Comparison of ENCODE assay signal across 9 cellular contexts in the genomic region with DNA sequence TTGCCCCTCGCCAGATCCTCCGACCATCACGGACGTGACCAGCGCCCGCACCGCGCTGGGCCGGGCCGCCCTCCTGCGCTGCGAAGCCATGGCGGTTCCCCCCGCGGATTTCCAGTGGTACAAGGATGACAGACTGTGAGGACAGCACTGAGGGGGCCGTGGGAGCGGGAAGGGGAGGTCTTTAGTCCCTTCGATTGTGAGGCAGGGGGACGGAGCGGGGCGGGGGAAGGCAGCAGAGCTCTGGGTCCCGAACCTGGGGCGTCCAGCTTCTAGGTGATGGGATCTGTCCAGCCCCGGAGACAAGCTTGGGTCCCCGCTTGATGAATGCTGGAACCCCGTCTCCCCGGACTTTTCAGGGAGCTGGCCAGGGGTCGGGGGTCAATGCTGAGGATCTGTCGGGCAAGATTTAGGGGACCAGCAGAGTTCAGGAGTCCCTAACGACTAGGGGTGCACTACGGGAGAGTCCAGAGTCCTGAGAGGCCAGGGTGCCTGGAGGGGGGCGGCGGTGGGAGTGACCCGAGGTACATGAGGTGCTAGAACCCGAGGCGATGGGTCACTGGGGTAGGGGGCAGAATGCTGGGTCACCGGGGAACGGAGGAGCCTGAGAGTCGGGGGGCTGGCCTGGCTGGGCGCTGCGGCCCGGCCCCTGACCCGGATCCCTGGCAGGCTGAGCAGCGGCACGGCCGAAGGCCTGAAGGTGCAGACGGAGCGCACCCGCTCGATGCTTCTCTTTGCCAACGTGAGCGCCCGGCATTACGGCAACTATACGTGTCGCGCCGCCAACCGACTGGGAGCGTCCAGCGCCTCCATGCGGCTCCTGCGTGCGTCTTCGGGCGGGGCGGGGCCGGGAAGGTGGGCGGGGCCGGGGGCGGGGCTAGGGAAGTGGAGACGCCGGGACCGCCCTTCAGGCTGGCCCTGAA. TPM values are rescaled to one million over a fixed set of nuclear protein-coding genes. Genes with fewer than 3 reads are reported as not detected.
DNase-seq lines count a peak whose midpoint lies in the region; ATAC-seq and TF ChIP-seq lines count a peak whose summit lies in the region.
"Had no signal": no experiment of that assay in that cellular context is flagged by ENCODE, and none has a peak within 500 bp of the region (broad histone marks: within the 10 kb centered on the region; RNA-seq: fewer than 3 reads in every experiment).

No MANE protein-coding gene starts in this region.

- TF ChIP-seq EP300 in tibial nerve (IDR thresholded peaks at IDR 0.05): no peak

- no peak overlapping the region for H3K27ac ChIP-seq in tibial nerve
- H3K27ac ChIP-seq: BLaER1 treated with 17β-estradiol and CSF1 and Interleukin-3, amounts not matched to agents 10 nM and 100 nM had no signal

- H3K4me1 Mint-ChIP-seq in activated CD4-positive, alpha-beta memory T cell treated with anti-CD3 and anti-CD28 coated beads, Interleukin-2, amount 10 ng/mL, durations not matched to agents 7 days and 5 days: peaks cover 23% of the 10 kb centered on the region

- H3K4me3 Mint-ChIP-seq in activated CD4-positive, alpha-beta memory T cell treated with anti-CD3 and anti-CD28 coated beads, Interleukin-2, amount 10 ng/mL, durations not matched to agents 7 days and 5 days: peak overlapping the region; percentile 54

- peaks cover 51% of the 10 kb centered on the region for H3K27me3 Mint-ChIP-seq in activated CD4-positive, alpha-beta memory T cell treated with anti-CD3 and anti-CD28 coated beads, Interleukin-2, amount 10 ng/mL, durations not matched to agents 7 days and 5 days

- peak; percentile 80 for DNase-seq in activated effector memory CD4-positive, alpha-beta T cell treated with anti-CD3 and anti-CD28 coated beads, Interleukin-2, amount 50 U/mL, for 16 hours
- no peak for DNase-seq in activated effector memory CD4-positive, alpha-beta T cell treated with Interleukin-2 at 50 U/mL for 16 hours
- DNase-seq in activated CD4-positive, alpha-beta memory T cell treated with anti-CD3 and anti-CD28 coated beads, Interleukin-2, amount 10 ng/mL, durations not matched to agents 7 days and 5 days: peak; percentile 80
- DNase-seq in fibroblast of gingiva (ENCODE audit: low read depth) (peak; percentile 19), retina (peak; percentile 76), tibial nerve (ENCODE audit: low spot score in 2 of 2) (no peak)

- H3K9me3 ChIP-seq in tibial nerve: no peaks in the 10 kb centered on the region

- H3K27me3 ChIP-seq in tibial nerve: peaks cover 0 to 76% of the 10 kb centered on the region in 2 donors

- ATAC-seq in HG02981 (IDR thresholded peaks at IDR 0.05; ENCODE audit: unreplicated experiment) (no peak), GM18502 (IDR thresholded peaks at IDR 0.05; ENCODE audit: poor library complexity, unreplicated experiment) (no peak)

- 3 to 5% methylated on average over 52 to 67 of the region's 74 CpGs for WGBS in tibial nerve, 2 donors

- POLR2A ChIA-PET in activated CD4-positive, alpha-beta memory T cell treated with anti-CD3 and anti-CD28 coated beads, Interleukin-2, amount 10 ng/mL, durations not matched to agents 7 days and 5 days (lab: Charles Lee): no interaction called here

- peak in 1 of 5 experiments; percentile 15 for TF ChIP-seq CTCF in tibial nerve (IDR thresholded peaks at IDR 0.05)

- H3K36me3 ChIP-seq in tibial nerve: peaks cover 0 to 23% (median 0%) of the 10 kb centered on the region in 3 donors

- TF ChIP-seq POLR2A in tibial nerve (IDR thresholded peaks at IDR 0.05): no peak

- CTCF ChIA-PET in activated CD4-positive, alpha-beta memory T cell treated with anti-CD3 and anti-CD28 coated beads, Interleukin-2, amount 10 ng/mL, durations not matched to agents 7 days and 5 days (lab: Charles Lee): interaction anchor here (0.7 to 1.1 kb wide), 3 partner anchors 11 to 179 kb away, joined by 3 to 4 read pairs (median 3); no protein-coding TSS in a partner anchor

- peak overlapping the region in 1 of 4 donors; percentile 30 for H3K4me3 ChIP-seq in tibial nerve
- H3K4me3 ChIP-seq: BLaER1 treated with 17β-estradiol and CSF1 and Interleukin-3, amounts not matched to agents 10 nM and 100 nM had no signal

- peaks cover 6% of the 10 kb centered on the region for H3K9me3 Mint-ChIP-seq in activated CD4-positive, alpha-beta memory T cell treated with anti-CD3 and anti-CD28 coated beads, Interleukin-2, amount 10 ng/mL, durations not matched to agents 7 days and 5 days

- no peak overlapping the region for H3K27ac Mint-ChIP-seq in activated CD4-positive, alpha-beta memory T cell treated with anti-CD3 and anti-CD28 coated beads, Interleukin-2, amount 10 ng/mL, durations not matched to agents 7 days and 5 days

- H3K4me1 ChIP-seq in tibial nerve: peaks cover 0 to 16% (median 6%) of the 10 kb centered on the region in 4 donors

- H3K36me3 Mint-ChIP-seq in activated CD4-positive, alpha-beta memory T cell treated with anti-CD3 and anti-CD28 coated beads, Interleukin-2, amount 10 ng/mL, durations not matched to agents 7 days and 5 days (ENCODE audit: low read depth): peaks cover 6% of the 10 kb centered on the region

RNA-seq across cellular contexts. Expression of gene VSIG10L, which starts 14.6 kb away (rescaled TPM):
- total RNA-seq in activated CD4-positive, alpha-beta memory T cell treated with anti-CD3 and anti-CD28 coated beads, Interleukin-2, amount 10 ng/mL, durations not matched to agents 7 days and 5 days: 1 to 10 TPM; 2.3 to 2.5 TPM
- 1 to 10 TPM in 3 of 4 donors, under 1 TPM in 1; 0.44 to 3.7 (median 2.1) TPM for total RNA-seq in tibial nerve

RNA-seq across cellular contexts. Expression of gene IGLON5, which starts 15.9 kb away (rescaled TPM):
- total RNA-seq in activated CD4-positive, alpha-beta memory T cell treated with anti-CD3 and anti-CD28 coated beads, Interleukin-2, amount 10 ng/mL, durations not matched to agents 7 days and 5 days: under 1 TPM; 0.68 to 0.81 TPM
- under 1 TPM in 1 of 4 donors, not detected in 3; 0.30 TPM for total RNA-seq in tibial nerve

RNA-seq across cellular contexts. Expression of gene ETFB, which starts 38.9 kb away (rescaled TPM):
- total RNA-seq in activated CD4-positive, alpha-beta memory T cell treated with anti-CD3 and anti-CD28 coated beads, Interleukin-2, amount 10 ng/mL, durations not matched to agents 7 days and 5 days: 100 to 1,000 TPM; 126 to 131 TPM
- 100 to 1,000 TPM in 3 of 4 donors, 10 to 100 TPM in 1; 73.2 to 118 (median 101) TPM for total RNA-seq in tibial nerve

RNA-seq across cellular contexts. Expression of gene CLDND2, which starts 41.5 kb away (rescaled TPM):
- 1 to 10 TPM; 6.4 to 8.2 TPM for total RNA-seq in activated CD4-positive, alpha-beta memory T cell treated with anti-CD3 and anti-CD28 coated beads, Interleukin-2, amount 10 ng/mL, durations not matched to agents 7 days and 5 days
- not detected for total RNA-seq in tibial nerve

RNA-seq across cellular contexts. Expression of gene NKG7, which starts 45.1 kb away (rescaled TPM):
- total RNA-seq in activated CD4-positive, alpha-beta memory T cell treated with anti-CD3 and anti-CD28 coated beads, Interleukin-2, amount 10 ng/mL, durations not matched to agents 7 days and 5 days: 100 to 1,000 TPM; 417 to 428 TPM
- total RNA-seq in tibial nerve: 1 to 10 TPM in 2 of 4 donors, not detected in 2; 3.6 to 3.9 TPM

Comparison
In these comparisons a context has a peak if more than half of its experiments do, and no peak if none do; other contexts are left out.
1. DNase-seq: peak in activated effector memory CD4-positive, alpha-beta T cell treated with anti-CD3 and anti-CD28 coated beads, Interleukin-2, amount 50 U/mL, for 16 hours (single experiment), activated CD4-positive, alpha-beta memory T cell treated with anti-CD3 and anti-CD28 coated beads, Interleukin-2, amount 10 ng/mL, durations not matched to agents 7 days and 5 days (single experiment), fibroblast of gingiva (single experiment) and retina (single experiment); none in activated effector memory CD4-positive, alpha-beta T cell treated with Interleukin-2 at 50 U/mL for 16 hours (single experiment) and tibial nerve (0 of 2).